8 cellular contexts compared by ENCODE assay signal in the genomic region with DNA sequence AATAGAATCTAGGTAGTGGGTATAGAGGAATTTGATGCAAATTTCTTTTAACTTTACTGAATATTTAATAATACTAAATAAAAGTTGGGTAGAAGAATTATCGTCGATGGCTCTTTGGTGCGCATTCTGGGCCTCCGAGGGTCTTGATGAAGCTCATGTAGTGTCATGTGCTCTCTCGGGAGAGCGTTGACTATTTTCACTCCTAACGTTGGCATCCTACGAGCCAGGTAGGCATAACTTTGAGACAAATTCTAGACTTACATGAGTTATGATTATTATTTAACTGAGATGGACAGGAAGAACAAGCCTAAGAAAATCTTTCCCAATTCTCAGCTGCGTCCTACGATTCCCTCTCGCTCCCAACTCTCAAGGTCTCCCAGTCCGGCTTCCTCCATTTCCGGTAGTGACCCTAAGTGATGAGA. TPM values are rescaled to one million over a fixed set of nuclear protein-coding genes. Genes with fewer than 3 reads are reported as not detected.
DNase-seq lines count a peak whose midpoint lies in the region; ATAC-seq and TF ChIP-seq lines count a peak whose summit lies in the region.

No MANE protein-coding gene starts in this region.

- no peak for DNase-seq in CD8-positive, alpha-beta memory T cell
- DNase-seq in Peyer's patch (peak in 1 of 3 donors; percentile 19), osteocyte (ENCODE audit: extremely low spot score, unreplicated experiment) (no peak), HT-29 (ENCODE audit: low spot score) (no peak), NCI-H2107 (lab: John Stamatoyannopoulos, UW) (no peak)

- H3K36me3 Mint-ChIP-seq in CD8-positive, alpha-beta memory T cell, result peaks cover 0 to 12% (median 0%) of the 10 kb centered on the region in 3 donors
- no peaks in the 10 kb centered on the region for H3K36me3 Mint-ChIP-seq in osteocyte (ENCODE audit: unreplicated experiment)

- H3K27ac Mint-ChIP-seq in CD8-positive, alpha-beta memory T cell, result peak overlapping the region; percentile 18 to 94 (median 87)
- H3K27ac Mint-ChIP-seq in osteocyte (ENCODE audit: unreplicated experiment), result peak overlapping the region; percentile 95

- H3K27me3 ChIP-seq in CD8-positive, alpha-beta memory T cell (ENCODE audit: insufficient read depth, low read length, poor library complexity, severe bottlenecking), result no peaks in the 10 kb centered on the region
- H3K27me3 ChIP-seq in Peyer's patch, result no peaks in the 10 kb centered on the region
- H3K27me3 ChIP-seq in esophagus (ENCODE audit: control insufficient read depth in 1 of 2, insufficient read depth in 2 of 2, low read length in 2 of 2), result no peaks in the 10 kb centered on the region

- no peaks in the 10 kb centered on the region for H3K9me3 Mint-ChIP-seq in CD8-positive, alpha-beta memory T cell
- no peaks in the 10 kb centered on the region for H3K9me3 Mint-ChIP-seq in osteocyte (ENCODE audit: unreplicated experiment)

- no peak for ATAC-seq in GM21390 (IDR thresholded peaks at IDR 0.05; ENCODE audit: unreplicated experiment)
- ATAC-seq in HG02938 (IDR thresholded peaks at IDR 0.05; ENCODE audit: unreplicated experiment), result no peak

- H3K36me3 ChIP-seq in CD8-positive, alpha-beta memory T cell (ENCODE audit: insufficient read depth, low read length), result no peaks in the 10 kb centered on the region
- H3K36me3 ChIP-seq in Peyer's patch (no peaks in the 10 kb centered on the region), esophagus (ENCODE audit: control insufficient read depth in 2 of 2, insufficient read depth in 2 of 2, low read length in 1 of 2) (no peaks in the 10 kb centered on the region)

- TF ChIP-seq CTCF in Peyer's patch (IDR thresholded peaks at IDR 0.05) (no peak), osteocyte (IDR thresholded peaks at IDR 0.05) (no peak)

- H3K27me3 Mint-ChIP-seq in CD8-positive, alpha-beta memory T cell, result no peaks in the 10 kb centered on the region
- H3K27me3 Mint-ChIP-seq in osteocyte (ENCODE audit: unreplicated experiment), result peaks cover 5% of the 10 kb centered on the region

- peak overlapping the region; percentile 74 to 97 (median 86) for H3K4me3 Mint-ChIP-seq in CD8-positive, alpha-beta memory T cell
- H3K4me3 Mint-ChIP-seq in osteocyte (ENCODE audit: unreplicated experiment), result peak overlapping the region; percentile 93

- TF ChIP-seq POLR2A in Peyer's patch (IDR thresholded peaks at IDR 0.05), result no peak

- WGBS in esophagus, 2 donors, result 6% methylated on average over 13 of the region's 13 CpGs

- CTCF ChIA-PET in CD8-positive, alpha-beta memory T cell (lab: Charles Lee), result interaction anchor here (1.0 kb wide), 1 partner anchor 43 kb away, joined by 3 read pairs; no protein-coding TSS in a partner anchor

- no peaks in the 10 kb centered on the region for H3K9me3 ChIP-seq in CD8-positive, alpha-beta memory T cell (ENCODE audit: low read length)
- H3K9me3 ChIP-seq in Peyer's patch (no peaks in the 10 kb centered on the region), esophagus (ENCODE audit: control insufficient read depth in 2 of 2, insufficient read depth in 1 of 2, low read depth in 1 of 2, low read length in 1 of 2) (no peaks in the 10 kb centered on the region)

- peak overlapping the region; percentile 95 for H3K4me3 ChIP-seq in CD8-positive, alpha-beta memory T cell (ENCODE audit: low read length)
- H3K4me3 ChIP-seq in Peyer's patch, result peak overlapping the region; percentile 55 to 84 (median 78)
- H3K4me3 ChIP-seq in esophagus (ENCODE audit: low read depth in 1 of 2, low read length in 2 of 2), result peak overlapping the region; percentile 67 to 82

- peaks cover 35 to 46% (median 44%) of the 10 kb centered on the region in 3 donors for H3K4me1 Mint-ChIP-seq in CD8-positive, alpha-beta memory T cell
- peaks cover 40% of the 10 kb centered on the region for H3K4me1 Mint-ChIP-seq in osteocyte (ENCODE audit: unreplicated experiment)

- peak overlapping the region; percentile 69 for H3K27ac ChIP-seq in CD8-positive, alpha-beta memory T cell (ENCODE audit: low read depth, low read length)
- H3K27ac ChIP-seq in Peyer's patch (peak overlapping the region; percentile 72 to 88 (median 84)), esophagus (ENCODE audit: low read depth in 2 of 2, low read length in 1 of 2) (peak overlapping the region; percentile 86 to 93)

- peaks cover 36% of the 10 kb centered on the region for H3K4me1 ChIP-seq in CD8-positive, alpha-beta memory T cell (ENCODE audit: insufficient read depth, low read length)
- H3K4me1 ChIP-seq in Peyer's patch (peaks cover 0 to 15% (median 1%) of the 10 kb centered on the region in 4 donors), esophagus (ENCODE audit: control insufficient read depth in 2 of 2, insufficient read depth in 2 of 2, low read length in 1 of 2) (peaks cover 4 to 14% of the 10 kb centered on the region in 2 donors)

- POLR2A ChIA-PET in CD8-positive, alpha-beta memory T cell (lab: Charles Lee), result interaction anchor here (1.4 kb wide), 1 partner anchor 78 kb away, joined by 5 read pairs; the partner anchor contains the start of gene RABIF

RNA-seq across cellular contexts. Expression of gene PCAT6, which starts 0.6 kb away (rescaled TPM):
- total RNA-seq in CD8-positive, alpha-beta memory T cell, result under 1 TPM in 1 of 2 experiments, not detected in 1; 0.51 TPM
- polyA plus RNA-seq in CD8-positive, alpha-beta memory T cell, result 0.56 TPM
- total RNA-seq in Peyer's patch (not detected), osteocyte (3.8 and 5.2 TPM in 2 replicates)
- polyA plus RNA-seq in esophagus, result 1 to 10 TPM; 4.1 to 8.9 TPM
- total RNA-seq in HT-29 (2014; rRNA removed; shearing (Covaris generic)), result not detected in 2 replicates

RNA-seq across cellular contexts. Expression of gene KDM5B, which starts 2.0 kb away (rescaled TPM):
- total RNA-seq in CD8-positive, alpha-beta memory T cell, result 10 to 100 TPM; 18.6 to 22.7 TPM
- 14.2 TPM for polyA plus RNA-seq in CD8-positive, alpha-beta memory T cell
- total RNA-seq in Peyer's patch, result 10 to 100 TPM; 43.8 to 66.8 (median 51.9) TPM
- polyA plus RNA-seq in esophagus, result 10 to 100 TPM; 18.1 to 20.9 TPM
- total RNA-seq in osteocyte, result 152 and 157 TPM in 2 replicates
- total RNA-seq in HT-29 (2014; rRNA removed; shearing (Covaris generic)), result 15.1 and 23.8 TPM in 2 replicates
